Comparison of ENCODE assay signal across 2 cellular contexts in the genomic region with DNA sequence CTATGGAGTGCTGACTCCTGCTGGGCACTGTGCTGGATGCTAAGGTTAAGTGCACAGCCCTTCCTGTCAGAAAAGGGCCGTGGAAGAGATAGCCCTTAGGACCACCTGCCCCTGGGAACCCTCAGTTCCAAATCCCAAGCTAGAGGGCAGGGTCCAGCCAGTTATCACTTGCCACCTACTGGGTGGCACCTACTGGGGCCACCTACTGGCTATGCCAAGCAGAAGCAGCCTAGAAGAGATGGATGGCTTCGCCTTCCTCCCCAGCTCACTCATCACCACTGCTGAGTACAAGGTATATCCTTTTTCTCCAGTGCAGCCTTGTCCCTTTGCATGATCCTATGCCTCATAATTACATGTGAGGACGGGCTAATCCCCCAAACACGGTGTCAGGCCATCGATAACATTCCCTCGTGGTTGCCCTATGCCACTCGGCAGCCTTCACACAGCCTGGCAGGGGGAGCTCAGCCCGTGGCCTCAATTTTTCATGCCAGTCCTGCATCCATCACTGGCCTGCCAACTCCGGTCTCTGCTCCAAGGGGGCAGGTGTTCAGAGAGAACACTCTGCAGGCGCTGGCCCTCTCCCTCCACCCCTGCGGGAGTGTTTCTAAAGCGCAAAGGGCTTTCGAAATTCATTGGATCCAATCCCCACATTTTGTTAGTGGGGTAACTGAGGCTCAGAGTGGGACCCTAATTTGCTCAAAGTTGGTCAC.
TF ChIP-seq lines count a peak whose summit lies in the region.

No MANE protein-coding gene starts in this region.

TF ChIP-seq in A549, 52 proteins besides CTCF, POLR2A, EP300 and RAD21 (continued from another document):
- TF ChIP-seq, protein P1, sequence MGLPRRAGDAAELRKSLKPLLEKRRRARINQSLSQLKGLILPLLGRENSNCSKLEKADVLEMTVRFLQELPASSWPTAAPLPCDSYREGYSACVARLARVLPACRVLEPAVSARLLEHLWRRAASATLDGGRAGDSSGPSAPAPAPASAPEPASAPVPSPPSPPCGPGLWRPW (IDR thresholded peaks at IDR 0.05): no peak
- no peak for TF ChIP-seq EHMT2 (IDR thresholded peaks at IDR 0.05; ENCODE audit: low read depth)
- TF ChIP-seq JUN (IDR thresholded peaks at IDR 0.05): no peak

TF ChIP-seq in endothelial cell of umbilical vein, 7 proteins besides CTCF, POLR2A, EP300 and RAD21 (continued from another document):
- TF ChIP-seq FOS (IDR thresholded peaks at IDR 0.05; ENCODE audit: borderline replicate concordance, insufficient read depth, low read length): no peak
- TF ChIP-seq EZH2 (IDR thresholded peaks at IDR 0.05; ENCODE audit: borderline replicate concordance, low read depth, low read length, severe bottlenecking): no peak
